In the genomic region with DNA sequence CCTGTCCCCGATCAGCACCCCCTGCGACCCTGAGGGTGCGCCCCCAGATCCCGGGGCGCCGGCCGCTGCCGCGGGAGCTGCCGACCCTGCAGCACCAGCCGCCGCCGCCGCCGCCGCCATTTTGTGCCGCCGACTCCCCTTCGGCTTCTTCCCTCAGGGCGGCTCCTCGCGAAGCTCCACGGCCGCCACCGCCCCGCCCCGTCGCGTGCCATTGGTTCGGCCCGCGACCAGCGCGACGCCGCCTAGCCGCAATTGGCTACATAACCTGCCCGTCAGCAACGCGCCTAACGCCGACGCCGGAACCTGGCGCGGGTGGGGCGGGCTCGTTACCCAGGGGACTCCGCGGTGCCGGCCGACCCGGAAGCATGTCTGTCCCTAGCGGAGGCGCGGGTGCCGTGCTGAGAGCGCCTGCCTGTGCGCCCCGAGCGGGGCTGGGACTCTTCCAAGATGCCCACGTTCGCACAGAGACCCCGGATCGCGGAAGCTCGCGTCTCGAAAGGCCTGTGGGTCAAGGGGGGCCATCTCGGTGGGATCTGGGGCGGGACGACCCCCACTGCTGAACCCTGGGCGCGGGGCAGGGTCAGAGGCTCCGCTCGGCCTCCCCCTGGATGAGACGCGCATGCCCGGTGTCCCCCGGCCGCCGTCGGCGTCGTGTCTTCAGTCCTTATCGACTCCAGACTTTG, we compare ENCODE assay signal across 8 cellular contexts. TPM values are rescaled to one million over a fixed set of nuclear protein-coding genes. Genes with fewer than 3 reads are reported as not detected.
DNase-seq lines count a peak whose midpoint lies in the region; ATAC-seq and TF ChIP-seq lines count a peak whose summit lies in the region.

A gene (minus strand): TSS at position 149 of the 683 bp plus-strand sequence. CDS start 29 bp downstream, at position 120.

- H3K4me3 ChIP-seq in KMS-11 (IDR thresholded peaks at IDR 0.05; ENCODE audit: insufficient read depth, low read depth, low read length), result peak within 1 kb of the TSS; percentile 96
- H3K4me3 ChIP-seq in Panc1 (ENCODE audit: low read depth in 2 of 2, low read length in 2 of 2), result peak within 1 kb of the TSS; percentile 93 to 100
- peak within 1 kb of the TSS; percentile 87 to 100 (median 97) for H3K4me3 ChIP-seq in esophagus muscularis mucosa

- H3K9me3 ChIP-seq in Panc1 (ENCODE audit: control insufficient read depth, insufficient read depth, low read depth, low read length) (no peaks in the 10 kb centered on the region), esophagus muscularis mucosa (no peaks in the 10 kb centered on the region)

- peak; percentile 49 for TF ChIP-seq CTCF in KMS-11 (conservative IDR thresholded peaks at IDR 0.05; ENCODE audit: low read depth, low read length)
- TF ChIP-seq CTCF in Panc1 (IDR thresholded peaks at IDR 0.05), result no peak
- peak; percentile 61 to 80 (median 68) for TF ChIP-seq CTCF in esophagus muscularis mucosa (IDR thresholded peaks at IDR 0.05)

- BruUV-seq in Panc1 (replicated peaks; lab: Mats Ljungman, UMichigan), result no TSS peak

- peak within 1 kb of the TSS; percentile 70 for H2AFZ ChIP-seq in KMS-11 (ENCODE audit: low read depth)

- no peak for TF ChIP-seq EP300 in esophagus muscularis mucosa (IDR thresholded peaks at IDR 0.05)

- intact Hi-C loops in Panc1 (cut with micrococcal nuclease; ENCODE audit: unreplicated experiment) (no loop called here), esophagus muscularis mucosa (cut with DNase I) (loop anchor here (2.0 kb wide), 1 partner anchor 25 kb away; a partner anchor contains a TSS)

- H4K20me1 ChIP-seq in KMS-11 (ENCODE audit: insufficient read depth), result no peaks in the 10 kb centered on the region

- WGBS in esophagus muscularis mucosa, result 0% methylated on average over 9 of the region's 86 CpGs

- H3K9ac ChIP-seq in KMS-11, result peak within 1 kb of the TSS; percentile 90

- H3K36me3 ChIP-seq in KMS-11 (ENCODE audit: insufficient read depth) (peaks cover 16% of the 10 kb centered on the region; the same call in 1 of the 2 replicates), Panc1 (ENCODE audit: control insufficient read depth, insufficient read depth, low read length) (peaks cover 7% of the 10 kb centered on the region), esophagus muscularis mucosa (peaks cover 42 to 80% (median 78%) of the 10 kb centered on the region in 4 donors)

- TF ChIP-seq POLR2A in esophagus muscularis mucosa (IDR thresholded peaks at IDR 0.05; ENCODE audit: low read depth), result peak; percentile 60

- POLR2A ChIA-PET in Panc1 (lab: Charles Lee), result interaction anchor here (0.6 to 0.9 kb wide), 3 partner anchors 15 to 94 kb away, joined by 3 to 6 read pairs (median 3); a partner anchor contains a TSS

- peak within 1 kb of the TSS; percentile 94 for H3K4me2 ChIP-seq in KMS-11

- peak; percentile 95 for ATAC-seq in GM21737 (IDR thresholded peaks at IDR 0.05; ENCODE audit: unreplicated experiment)
- peak; percentile 89 for ATAC-seq in Panc1

- in situ Hi-C loops in Panc1 (cut with HindIII; ENCODE audit: low pct_unique_long_range_greater_than_20kb, low sequenced_read_pairs), result no loop called here

- H3K27me3 ChIP-seq in KMS-11 (ENCODE audit: insufficient read depth, low read depth), result no peaks in the 10 kb centered on the region
- H3K27me3 ChIP-seq in Panc1 (ENCODE audit: control insufficient read depth, insufficient read depth, low read length), result no peaks in the 10 kb centered on the region
- H3K27me3 ChIP-seq in esophagus muscularis mucosa, result no peaks in the 10 kb centered on the region

- peak within 1 kb of the TSS; percentile 60 for H3K27ac ChIP-seq in KMS-11
- peak within 1 kb of the TSS; percentile 98 for H3K27ac ChIP-seq in Panc1 (ENCODE audit: low read length)
- H3K27ac ChIP-seq in esophagus muscularis mucosa (replicated peaks in 1 of 4), result peak within 1 kb of the TSS; percentile 88 to 92 (median 88)

- CTCF ChIA-PET in Panc1 (lab: Charles Lee), result interaction anchor here (0.6 to 0.9 kb wide), 2 partner anchors 32 to 76 kb away, joined by 4 read pairs; no protein-coding TSS in a partner anchor

- H3K4me1 ChIP-seq in KMS-11 (ENCODE audit: low read depth, poor library complexity, severe bottlenecking) (peaks cover 41% of the 10 kb centered on the region), Panc1 (ENCODE audit: control insufficient read depth, insufficient read depth, low read length) (peaks cover 47% of the 10 kb centered on the region), esophagus muscularis mucosa (peaks cover 43 to 62% (median 47%) of the 10 kb centered on the region in 4 donors)

- H3K79me2 ChIP-seq in KMS-11 (ENCODE audit: insufficient read depth, low read depth), result peaks cover 74% of the 10 kb centered on the region

- DNase-seq in DMS79 treated with DMSO at 0.1 percent for 48 hours (lab: John Stamatoyannopoulos, UW), result peak; percentile 93
- peak; percentile 82 for DNase-seq in Panc1 (ENCODE audit: low read depth, low spot score)
- peak; percentile 99 to 100 for DNase-seq in activated T-cell treated with anti-CD3 and anti-CD28 coated beads, Interleukin-2, amount 50 U/mL, for 48 hours
- DNase-seq in esophagus muscularis mucosa (ENCODE audit: extremely low spot score), result peak; percentile 99
- peak; percentile 98 for DNase-seq in myocyte (ENCODE audit: low read depth)
- DNase-seq in stimulated activated CD8-positive, alpha-beta memory T cell treated with anti-CD3 and anti-CD28 coated beads, Interleukin-7, amount 100 ng/mL, for 48 hours (ENCODE audit: extremely low read depth in 1 of 2, low read depth in 1 of 2), result peak; percentile 98 to 100

RNA-seq across cellular contexts. Expression of the gene that starts here (rescaled TPM):
- total RNA-seq in Panc1 (2021; ENCODE audit: unreplicated experiment), result 297 TPM
- 235 TPM for polyA plus RNA-seq in Panc1 (2012; ENCODE audit: insufficient read length)
- total RNA-seq in esophagus muscularis mucosa, result 100 to 1,000 TPM in 2 of 4 donors, 10 to 100 TPM in 2; 73.4 to 136 (median 108) TPM
- total RNA-seq in myocyte, result 185 and 228 TPM in 2 replicates
- 161 TPM for polyA plus RNA-seq in myocyte (2012)

Comparison
In these comparisons a context has a peak if more than half of its experiments do, and no peak if none do; other contexts are left out.
1. Peak in every context shown above with its lines: DNase-seq, ATAC-seq, H3K4me3 ChIP-seq and H3K27ac ChIP-seq.